Comparison of ENCODE assay signal across 12 cellular contexts in genomic region chr4:122733805-122734155, GRCh38. TPM values are rescaled to one million over a fixed set of nuclear protein-coding genes. Genes with fewer than 3 reads are reported as not detected.
DNase-seq lines count a peak whose midpoint lies in the region; ATAC-seq and TF ChIP-seq lines count a peak whose summit lies in the region.
"Had no signal": no experiment of that assay in that cellular context is flagged by ENCODE, and none has a peak within 500 bp of the region (broad histone marks: within the 10 kb centered on the region; RNA-seq: fewer than 3 reads in every experiment).

No MANE protein-coding gene starts in this region.

- H3K9me3 ChIP-seq in AG04450 (ENCODE audit: control insufficient read depth, insufficient read depth, low read length) (no peaks in the 10 kb centered on the region), breast epithelium (no peaks in the 10 kb centered on the region)
- H3K9me3 ChIP-seq: HAP-1 had no signal

- peaks cover 11% of the 10 kb centered on the region for H3K9me3 Mint-ChIP-seq in mesothelial cell of epicardium

- H3K27me3 ChIP-seq in AG04450 (ENCODE audit: control insufficient read depth, insufficient read depth, low read length) (no peaks in the 10 kb centered on the region), breast epithelium (no peaks in the 10 kb centered on the region)
- H3K27me3 ChIP-seq: foreskin keratinocyte had no signal

- H3K4me3 Mint-ChIP-seq in mesothelial cell of epicardium: peak overlapping the region; percentile 92

- no peak for ATAC-seq in HG03280 (IDR thresholded peaks at IDR 0.05; ENCODE audit: unreplicated experiment)

- peak overlapping the region; percentile 97 for H3K27ac Mint-ChIP-seq in mesothelial cell of epicardium

- intact Hi-C loops in breast epithelium (cut with DNase I; ENCODE audit: low total_unique reads): no loop called here

- H3K27ac ChIP-seq in AG04450 (ENCODE audit: low read depth, low read length): no peak overlapping the region
- peak overlapping the region; percentile 91 to 94 for H3K27ac ChIP-seq in breast epithelium

- H3K36me3 Mint-ChIP-seq in mesothelial cell of epicardium: peaks cover 12% of the 10 kb centered on the region

- POLR2A ChIA-PET in AG04450 (lab: Yijun Ruan, JAX): no interaction called here

- CTCF ChIA-PET in AG04450 (lab: Charles Lee): no interaction called here

- TF ChIP-seq CTCF in AG04450 (IDR thresholded peaks at IDR 0.05; ENCODE audit: low read depth, low read length): no peak
- no peak for TF ChIP-seq CTCF in HFF-Myc (IDR thresholded peaks at IDR 0.05; ENCODE audit: low read depth, low read length, missing control alignments)
- no peak for TF ChIP-seq CTCF in breast epithelium (IDR thresholded peaks at IDR 0.05)
- no peak for TF ChIP-seq CTCF in mesothelial cell of epicardium (IDR thresholded peaks at IDR 0.05; ENCODE audit: unreplicated experiment)

- H3K27me3 Mint-ChIP-seq in mesothelial cell of epicardium (ENCODE audit: low read depth): no peaks in the 10 kb centered on the region

- no peak for TF ChIP-seq POLR2A in breast epithelium (IDR thresholded peaks at IDR 0.05)

- H3K4me3 ChIP-seq in AG04450 (ENCODE audit: low read depth, low read length): peak overlapping the region; percentile 79
- peak overlapping the region; percentile 75 for H3K4me3 ChIP-seq in HFF-Myc (replicated peaks; ENCODE audit: low read depth, low read length)
- peak overlapping the region in 2 of 3 donors; percentile 65 to 71 for H3K4me3 ChIP-seq in breast epithelium

- H3K4me1 ChIP-seq in breast epithelium: no peaks in the 10 kb centered on the region

- DNase-seq in AG04450 (ENCODE audit: low read depth, low spot score): no peak
- DNase-seq in HFF-Myc (ENCODE audit: extremely low read depth, low read depth): no peak
- DNase-seq in breast epithelium (ENCODE audit: low spot score in 2 of 2): no peak
- no peak for DNase-seq in mesothelial cell of epicardium (ENCODE audit: low spot score in 2 of 2, unreplicated experiment in 2 of 2)
- no peak for DNase-seq in iPS-NIHi7 (ENCODE audit: extremely low spot score)
- no peak for DNase-seq in inferior parietal cortex (ENCODE audit: extremely low spot score)
- DNase-seq in NCI-H82 (lab: John Stamatoyannopoulos, UW): no peak
- DNase-seq: NCI-H1417 treated with DMSO at 0.1 percent for 48 hours; stimulated activated CD4-positive, alpha-beta T cell treated with anti-CD3 and anti-CD28 coated beads, Interleukin-4, amount 100 ng/mL, for 24 hours had no signal

- H3K36me3 ChIP-seq in breast epithelium: no peaks in the 10 kb centered on the region
- H3K36me3 ChIP-seq: HAP-1 had no signal

- H3K4me1 Mint-ChIP-seq in mesothelial cell of epicardium: peaks cover 6% of the 10 kb centered on the region

RNA-seq across cellular contexts. Expression of gene BBS12, which starts 1.3 kb away (rescaled TPM):
- 2.2 and 3.2 TPM in 2 replicates for polyA plus RNA-seq in AG04450 (2011; rRNA removed)
- 2.2 and 3.3 TPM in 2 replicates for polyA minus RNA-seq in AG04450 (2011; rRNA and poly(A)+ RNA removed)
- total RNA-seq in breast epithelium (10 to 100 TPM in 1 of 3 donors, 1 to 10 TPM in 2; 2.7 to 15.2 (median 5.6) TPM), mesothelial cell of epicardium (2.3 to 3.2 TPM (median 2.9 TPM) in 3 replicates)
